ENCODE assay signal across 8 cellular contexts in the genomic region with DNA sequence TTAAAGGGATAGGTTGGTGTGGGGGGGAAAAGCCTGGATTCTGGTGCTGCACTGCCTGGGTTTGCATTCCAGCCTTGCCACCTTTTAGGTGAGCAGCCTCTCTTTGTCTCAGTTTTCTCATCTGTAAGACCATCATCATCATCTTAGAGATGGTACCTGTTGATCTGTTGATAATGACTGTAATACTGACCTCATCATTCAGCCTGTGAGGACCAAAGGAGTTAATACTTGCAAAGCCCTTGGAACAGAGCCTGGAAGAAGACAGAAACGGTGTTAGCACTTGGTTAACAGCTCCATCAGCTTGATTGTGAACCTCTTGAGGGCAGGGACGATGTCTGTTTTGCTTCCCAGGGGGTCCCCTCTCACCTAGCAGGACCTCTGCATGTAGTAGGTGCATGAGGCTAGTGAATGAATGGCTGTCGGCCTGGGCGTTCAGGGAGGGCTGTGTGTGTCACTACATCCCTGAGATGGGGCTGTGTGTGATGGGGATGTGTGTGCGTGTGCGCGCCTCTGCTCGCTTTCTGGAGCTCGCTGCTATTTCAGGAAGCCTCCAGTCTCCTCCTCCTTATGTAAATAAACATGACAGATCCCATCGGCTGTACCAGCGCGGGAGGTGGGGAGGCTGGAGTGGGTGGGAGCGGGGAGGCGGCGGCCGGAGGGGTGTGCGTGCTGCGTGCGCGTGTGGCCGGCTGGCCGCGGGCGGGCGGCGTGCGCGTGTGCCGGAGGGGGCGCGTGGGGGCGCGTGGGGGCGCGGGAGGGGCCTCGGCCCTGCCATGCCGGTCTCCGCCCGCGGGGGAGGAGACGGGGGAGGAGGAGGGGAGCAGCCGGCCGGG.
DNase-seq lines count a peak whose midpoint lies in the region; ATAC-seq and TF ChIP-seq lines count a peak whose summit lies in the region.

No MANE protein-coding gene starts in this region.

- H3K27ac ChIP-seq in A673 (ENCODE audit: low read depth, low read length, poor library complexity, severe bottlenecking): no peak overlapping the region

- intact Hi-C loops in A673 (cut with micrococcal nuclease; ENCODE audit: unreplicated experiment): no loop called here

- no peaks in the 10 kb centered on the region for H3K9me3 ChIP-seq in A673 (ENCODE audit: low read depth, low read length, poor library complexity, severe bottlenecking)

- BruUV-seq in A673 (replicated peaks; lab: Mats Ljungman, UMichigan): no TSS peak

- in situ Hi-C loops in astrocyte of the cerebellum (cut with HindIII; ENCODE audit: low sequenced_read_pairs): no loop called here

- H3K4me3 ChIP-seq in A673 (ENCODE audit: low read depth, low read length, poor library complexity, severe bottlenecking) (peak overlapping the region; percentile 47), astrocyte of the cerebellum (ENCODE audit: low read depth, low read length) (peak overlapping the region; percentile 23)

- CTCF ChIA-PET in A673 (lab: Charles Lee): no interaction called here

- peak; percentile 75 for DNase-seq in A673 (ENCODE audit: low spot score)
- DNase-seq in NOMO-1 treated with DMSO at 0.1 percent for 48 hours (lab: John Stamatoyannopoulos, UW; ENCODE audit: unreplicated experiment): peak; percentile 67
- no peak for DNase-seq in astrocyte of the cerebellum (ENCODE audit: low read depth)
- DNase-seq in hepatic stellate cell (ENCODE audit: low spot score): peak; percentile 92
- DNase-seq in retina: peak; percentile 75
- DNase-seq in GOT3 (lab: John Stamatoyannopoulos, UW): no peak

- POLR2A ChIA-PET in A673 (lab: Charles Lee; ENCODE audit: low non-redundant PET): interaction anchor here (0.6 kb wide), 2 partner anchors 199 to 667 kb away, joined by 8 to 16 read pairs; no protein-coding TSS in a partner anchor

- ATAC-seq in GM21529 (IDR thresholded peaks at IDR 0.05; ENCODE audit: unreplicated experiment) (peak; percentile 52), GM21737 (IDR thresholded peaks at IDR 0.05; ENCODE audit: unreplicated experiment) (no peak)

- no peaks in the 10 kb centered on the region for H3K36me3 ChIP-seq in A673 (ENCODE audit: insufficient read depth, low read length, poor library complexity, severe bottlenecking)

- no peaks in the 10 kb centered on the region for H3K27me3 ChIP-seq in A673 (replicated peaks; ENCODE audit: insufficient read depth, low read depth, low read length, poor library complexity)

- H3K4me1 ChIP-seq in A673 (ENCODE audit: insufficient read depth, low read length, poor library complexity, severe bottlenecking): no peaks in the 10 kb centered on the region

- TF ChIP-seq CTCF in A673 (conservative IDR thresholded peaks at IDR 0.05; ENCODE audit: low read depth, low read length) (no peak), astrocyte of the cerebellum (IDR thresholded peaks at IDR 0.05; ENCODE audit: low read depth, low read length, missing control alignments) (no peak)

Comparison
In these comparisons a context has a peak if more than half of its experiments do, and no peak if none do; other contexts are left out.
1. DNase-seq: peak in A673 (single experiment), NOMO-1 treated with DMSO at 0.1 percent for 48 hours (single experiment), hepatic stellate cell (single experiment) and retina (single experiment); none in astrocyte of the cerebellum (single experiment) and GOT3 (single experiment).